ENCODE assay signal across 8 cellular contexts in the genomic region with DNA sequence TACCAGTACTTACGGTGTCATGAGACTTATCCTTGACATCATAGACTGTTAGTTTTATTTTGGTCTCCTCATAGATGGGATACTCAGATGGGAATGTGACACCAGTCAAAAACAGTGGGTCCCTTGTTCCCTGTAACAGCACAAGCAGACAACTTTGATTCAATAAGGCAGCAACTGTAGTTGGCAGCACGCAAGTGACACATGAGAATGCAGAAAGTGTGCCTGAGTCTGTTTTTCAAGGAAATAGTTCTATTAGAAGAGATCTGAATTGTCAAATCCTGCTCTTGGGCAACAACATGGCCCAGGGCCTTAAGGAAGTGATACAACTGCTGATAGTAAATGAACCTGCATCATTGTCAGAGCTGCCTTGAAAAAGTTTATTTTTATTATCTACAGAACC.
DNase-seq lines count a peak whose midpoint lies in the region; ATAC-seq and TF ChIP-seq lines count a peak whose summit lies in the region.

No MANE protein-coding gene starts in this region.

- POLR2A ChIA-PET in activated CD4-positive, alpha-beta T cell treated with anti-CD3 and anti-CD28 coated beads, Interleukin-2, amount 10 ng/mL, durations not matched to agents 7 days and 5 days (lab: Charles Lee), result interaction anchor here (0.6 to 1.8 kb wide), 6 partner anchors 14 to 782 kb away, joined by 3 to 7 read pairs (median 4); a partner anchor contains a TSS

- H3K27ac Mint-ChIP-seq in activated CD4-positive, alpha-beta T cell treated with anti-CD3 and anti-CD28 coated beads, Interleukin-2, amount 10 ng/mL, durations not matched to agents 7 days and 5 days, result peak overlapping the region; percentile 95
- H3K27ac Mint-ChIP-seq in activated T-helper 1 cell treated with anti-CD3 and anti-CD28 coated beads, Interleukin-12 subunit alpha, Interleukin-12 subunit beta, Interleukin-2, Interleukin-4 antibody, amounts not matched to agents 30 ng/mL and 10 ng/mL and 1 ng/mL, durations not matched to agents 14 hours and 24 hours and 36 hours, result peak overlapping the region; percentile 85

- H3K27ac ChIP-seq in thoracic aorta, result peak overlapping the region in 1 of 2 donors; percentile 13

- peak overlapping the region; percentile 96 for H3K4me3 Mint-ChIP-seq in activated CD4-positive, alpha-beta T cell treated with anti-CD3 and anti-CD28 coated beads, Interleukin-2, amount 10 ng/mL, durations not matched to agents 7 days and 5 days
- peak overlapping the region; percentile 81 for H3K4me3 Mint-ChIP-seq in activated T-helper 1 cell treated with anti-CD3 and anti-CD28 coated beads, Interleukin-12 subunit alpha, Interleukin-12 subunit beta, Interleukin-2, Interleukin-4 antibody, amounts not matched to agents 30 ng/mL and 10 ng/mL and 1 ng/mL, durations not matched to agents 14 hours and 24 hours and 36 hours

- peaks cover 48% of the 10 kb centered on the region for H3K36me3 Mint-ChIP-seq in activated CD4-positive, alpha-beta T cell treated with anti-CD3 and anti-CD28 coated beads, Interleukin-2, amount 10 ng/mL, durations not matched to agents 7 days and 5 days (ENCODE audit: low read depth)
- peaks cover 8% of the 10 kb centered on the region for H3K36me3 Mint-ChIP-seq in activated T-helper 1 cell treated with anti-CD3 and anti-CD28 coated beads, Interleukin-12 subunit alpha, Interleukin-12 subunit beta, Interleukin-2, Interleukin-4 antibody, amounts not matched to agents 30 ng/mL and 10 ng/mL and 1 ng/mL, durations not matched to agents 14 hours and 24 hours and 36 hours (ENCODE audit: low read depth)

- H3K9me3 Mint-ChIP-seq in activated CD4-positive, alpha-beta T cell treated with anti-CD3 and anti-CD28 coated beads, Interleukin-2, amount 10 ng/mL, durations not matched to agents 7 days and 5 days, result no peaks in the 10 kb centered on the region
- H3K9me3 Mint-ChIP-seq in activated T-helper 1 cell treated with anti-CD3 and anti-CD28 coated beads, Interleukin-12 subunit alpha, Interleukin-12 subunit beta, Interleukin-2, Interleukin-4 antibody, amounts not matched to agents 30 ng/mL and 10 ng/mL and 1 ng/mL, durations not matched to agents 14 hours and 24 hours and 36 hours, result no peaks in the 10 kb centered on the region

- peaks cover 25 to 44% of the 10 kb centered on the region in 2 donors for H3K4me1 ChIP-seq in thoracic aorta (ENCODE audit: control insufficient read depth in 1 of 2, low read depth in 2 of 2)

- CTCF ChIA-PET in activated CD4-positive, alpha-beta T cell treated with anti-CD3 and anti-CD28 coated beads, Interleukin-2, amount 10 ng/mL, durations not matched to agents 7 days and 5 days (lab: Charles Lee), result interaction anchor here (0.5 to 1.9 kb wide), 2 partner anchors 14 to 46 kb away, joined by 4 to 6 read pairs; no protein-coding TSS in a partner anchor

- peak overlapping the region; percentile 8 for H3K4me3 ChIP-seq in thoracic aorta

- no peak for TF ChIP-seq CTCF in thoracic aorta (IDR thresholded peaks at IDR 0.05)

- H3K4me1 Mint-ChIP-seq in activated CD4-positive, alpha-beta T cell treated with anti-CD3 and anti-CD28 coated beads, Interleukin-2, amount 10 ng/mL, durations not matched to agents 7 days and 5 days, result peaks cover 69% of the 10 kb centered on the region
- H3K4me1 Mint-ChIP-seq in activated T-helper 1 cell treated with anti-CD3 and anti-CD28 coated beads, Interleukin-12 subunit alpha, Interleukin-12 subunit beta, Interleukin-2, Interleukin-4 antibody, amounts not matched to agents 30 ng/mL and 10 ng/mL and 1 ng/mL, durations not matched to agents 14 hours and 24 hours and 36 hours (ENCODE audit: low read depth), result peaks cover 83% of the 10 kb centered on the region

- no peaks in the 10 kb centered on the region for H3K9me3 ChIP-seq in thoracic aorta

- intact Hi-C loops in activated T-helper 1 cell treated with anti-CD3 and anti-CD28 coated beads, Interleukin-12 subunit alpha, Interleukin-12 subunit beta, Interleukin-2, Interleukin-4 antibody, amounts not matched to agents 30 ng/mL and 10 ng/mL and 1 ng/mL, durations not matched to agents 14 hours and 24 hours and 36 hours (cut with micrococcal nuclease), result loop anchor here (5.0 to 10.0 kb wide), 2 partner anchors 121 to 952 kb away; no protein-coding TSS in a partner anchor

- no peak for DNase-seq in activated CD4-positive, alpha-beta T cell treated with anti-CD3 and anti-CD28 coated beads, Interleukin-2, amount 10 ng/mL, durations not matched to agents 7 days and 5 days
- no peak for DNase-seq in activated CD4-positive, alpha-beta T cell treated with anti-CD3 and anti-CD28 coated beads for 48 hours
- DNase-seq in activated T-helper 1 cell treated with anti-CD3 and anti-CD28 coated beads, Interleukin-12 subunit alpha, Interleukin-12 subunit beta, Interleukin-2, Interleukin-4 antibody, amounts not matched to agents 30 ng/mL and 10 ng/mL and 1 ng/mL, durations not matched to agents 14 hours and 24 hours and 36 hours (ENCODE audit: low spot score), result no peak
- DNase-seq in foreskin melanocyte (peak; percentile 100), thoracic aorta (ENCODE audit: low spot score) (no peak), NCI-H187 treated with DMSO at 0.1 percent for 48 hours (lab: John Stamatoyannopoulos, UW) (no peak), NCI-H82 treated with DMSO at 0.1 percent for 48 hours (lab: John Stamatoyannopoulos, UW; ENCODE audit: unreplicated experiment) (no peak)

- no peaks in the 10 kb centered on the region for H3K27me3 ChIP-seq in thoracic aorta (replicated peaks; ENCODE audit: insufficient read depth)

- H3K36me3 ChIP-seq in thoracic aorta, result no peaks in the 10 kb centered on the region

- H3K27me3 Mint-ChIP-seq in activated CD4-positive, alpha-beta T cell treated with anti-CD3 and anti-CD28 coated beads, Interleukin-2, amount 10 ng/mL, durations not matched to agents 7 days and 5 days, result no peaks in the 10 kb centered on the region
- H3K27me3 Mint-ChIP-seq in activated T-helper 1 cell treated with anti-CD3 and anti-CD28 coated beads, Interleukin-12 subunit alpha, Interleukin-12 subunit beta, Interleukin-2, Interleukin-4 antibody, amounts not matched to agents 30 ng/mL and 10 ng/mL and 1 ng/mL, durations not matched to agents 14 hours and 24 hours and 36 hours (ENCODE audit: insufficient read depth), result no peaks in the 10 kb centered on the region

- ATAC-seq in thoracic aorta (ENCODE audit: insufficient number of reproducible peaks, low FRiP score, low read depth) (no peak), GM19324 (IDR thresholded peaks at IDR 0.05; ENCODE audit: low FRiP score, unreplicated experiment) (no peak)
